In the genomic region with DNA sequence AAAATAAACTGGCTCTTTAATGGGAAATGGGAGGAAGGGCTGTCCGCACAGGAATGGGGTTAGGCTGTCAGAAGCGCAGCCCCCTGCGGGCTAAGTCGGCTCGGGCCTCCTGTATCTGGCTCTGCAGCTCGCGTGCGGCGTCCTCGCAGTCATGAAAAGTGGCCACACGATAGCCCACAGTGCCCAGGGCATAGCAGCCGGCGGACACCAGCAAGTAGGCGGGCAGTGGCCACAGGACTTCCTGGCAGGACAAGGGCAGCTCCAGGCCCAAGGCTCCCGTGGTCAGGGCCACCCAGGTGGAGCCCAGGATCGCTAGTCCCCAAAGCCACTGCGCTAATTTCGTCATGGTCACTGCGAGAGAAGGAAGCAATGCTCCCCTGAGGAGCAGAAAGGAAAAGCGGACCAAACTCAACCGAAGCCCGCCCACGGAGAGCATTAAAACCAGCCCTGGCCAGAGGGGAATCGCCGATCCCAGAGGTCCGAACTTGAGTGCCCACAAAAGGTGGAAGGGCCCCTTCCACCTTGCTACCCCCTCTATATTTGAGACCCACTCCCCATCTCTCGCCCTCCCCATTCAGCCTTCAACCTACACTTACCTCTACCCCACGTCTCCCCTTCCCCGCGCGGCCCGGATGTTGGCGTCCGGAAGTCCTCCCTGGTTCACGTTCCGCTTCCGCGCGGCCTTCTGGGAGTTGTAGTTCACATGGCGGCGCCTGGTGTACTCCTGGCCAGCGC, we compare ENCODE assay signal across 8 cellular contexts. TPM values are rescaled to one million over a fixed set of nuclear protein-coding genes. Genes with fewer than 3 reads are reported as not detected.
A peak's percentile ranks its signal among the peaks of the same experiment; 100 is the strongest.
DNase-seq lines count a peak whose midpoint lies in the region; ATAC-seq and TF ChIP-seq lines count a peak whose summit lies in the region.

A gene with protein sequence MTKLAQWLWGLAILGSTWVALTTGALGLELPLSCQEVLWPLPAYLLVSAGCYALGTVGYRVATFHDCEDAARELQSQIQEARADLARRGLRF (minus strand): TSS at position 637 of the 735 bp plus-strand sequence. CDS start 291 bp downstream, at position 346.

- DNase-seq in AG09309 (ENCODE audit: low read depth): no peak
- DNase-seq in NCI-H748 treated with DMSO at 0.1 percent for 48 hours (lab: John Stamatoyannopoulos, UW): peak; percentile 69
- DNase-seq in activated CD4-positive, alpha-beta T cell treated with anti-CD3 and anti-CD28 coated beads, Interleukin-2, amount 50 U/mL, for 4 hours: peak; percentile 88 to 89
- peak; percentile 89 for DNase-seq in dermis blood vessel endothelial cell
- DNase-seq in stimulated activated CD4-positive, alpha-beta T cell treated with anti-CD3 and anti-CD28 coated beads, Interleukin-4, amount 100 ng/mL, for 24 hours: peak; percentile 90

- H3K36me3 ChIP-seq in liver (ENCODE audit: control insufficient read depth in 4 of 4, insufficient read depth in 3 of 4, low read depth in 1 of 4, low read length in 3 of 4): no peaks in the 10 kb centered on the region

- H3K4me1 ChIP-seq in liver (ENCODE audit: control insufficient read depth in 4 of 4, insufficient read depth in 4 of 4, low read length in 3 of 4): peaks cover 0 to 27% (median 15%) of the 10 kb centered on the region in 4 donors

- peak within 1 kb of the TSS; percentile 75 to 94 for H3K9ac ChIP-seq in liver (ENCODE audit: low read depth in 1 of 2, low read length in 2 of 2)

- peak; percentile 34 for ATAC-seq in HG03469 (IDR thresholded peaks at IDR 0.05; ENCODE audit: unreplicated experiment)

- no peaks in the 10 kb centered on the region for H3K27me3 ChIP-seq in liver (ENCODE audit: control insufficient read depth in 4 of 4, insufficient read depth in 4 of 4, low read length in 3 of 4)

- peak within 1 kb of the TSS; percentile 80 to 97 for H3K27ac ChIP-seq in liver (ENCODE audit: low read depth in 1 of 2, low read length in 2 of 2)

- peak; percentile 77 for TF ChIP-seq POLR2A in GM19099 (IDR thresholded peaks at IDR 0.05; ENCODE audit: extremely low read depth, insufficient read length, low read depth)

- under 1% methylated on average over 42 of the region's 42 CpGs for WGBS in liver

- H3K4me3 ChIP-seq in AG09309 (ENCODE audit: control insufficient read depth, low read depth, low read length): peak within 1 kb of the TSS; percentile 83
- peak within 1 kb of the TSS; percentile 73 to 87 (median 83) for H3K4me3 ChIP-seq in liver (ENCODE audit: low read depth in 1 of 3, low read length in 3 of 3)

- no peaks in the 10 kb centered on the region for H3K9me3 ChIP-seq in liver (ENCODE audit: control insufficient read depth in 4 of 4, low read length in 3 of 4)

- TF ChIP-seq RAD21 in liver (IDR thresholded peaks at IDR 0.05): no peak

- TF ChIP-seq CTCF in AG09309 (IDR thresholded peaks at IDR 0.05; ENCODE audit: control insufficient read depth, insufficient read depth, low read depth, low read length, missing control alignments): no peak
- TF ChIP-seq CTCF in liver (IDR thresholded peaks at IDR 0.05; ENCODE audit: low read depth, low read length, missing input control): no peak

TF ChIP-seq in liver, 16 proteins besides CTCF, POLR2A, EP300 and RAD21:
- TF ChIP-seq TAF1 (conservative IDR thresholded peaks at IDR 0.05) (peak; percentile 28), REST (IDR thresholded peaks at IDR 0.05) (peak; percentile 70), NR2F2 (IDR thresholded peaks at IDR 0.05) (no peak), HNF4A (conservative IDR thresholded peaks at IDR 0.05) (no peak), GABPA (IDR thresholded peaks at IDR 0.05 in 1 of 2, conservative IDR thresholded peaks at IDR 0.05 in 1 of 2) (peak; percentile 97 to 99), FOXA2 (IDR thresholded peaks at IDR 0.05) (no peak), RXRA (IDR thresholded peaks at IDR 0.05) (no peak), EGR1 (IDR thresholded peaks at IDR 0.05; ENCODE audit: low read depth in 2 of 2) (peak in 1 of 2 donors; percentile 25), FOXA1 (IDR thresholded peaks at IDR 0.05) (peak; percentile 8), JUND (IDR thresholded peaks at IDR 0.05) (no peak), SP1 (IDR thresholded peaks at IDR 0.05) (no peak), HNF4G (IDR thresholded peaks at IDR 0.05) (no peak), YY1 (IDR thresholded peaks at IDR 0.05) (peak; percentile 83)
- TF ChIP-seq, protein P1, sequence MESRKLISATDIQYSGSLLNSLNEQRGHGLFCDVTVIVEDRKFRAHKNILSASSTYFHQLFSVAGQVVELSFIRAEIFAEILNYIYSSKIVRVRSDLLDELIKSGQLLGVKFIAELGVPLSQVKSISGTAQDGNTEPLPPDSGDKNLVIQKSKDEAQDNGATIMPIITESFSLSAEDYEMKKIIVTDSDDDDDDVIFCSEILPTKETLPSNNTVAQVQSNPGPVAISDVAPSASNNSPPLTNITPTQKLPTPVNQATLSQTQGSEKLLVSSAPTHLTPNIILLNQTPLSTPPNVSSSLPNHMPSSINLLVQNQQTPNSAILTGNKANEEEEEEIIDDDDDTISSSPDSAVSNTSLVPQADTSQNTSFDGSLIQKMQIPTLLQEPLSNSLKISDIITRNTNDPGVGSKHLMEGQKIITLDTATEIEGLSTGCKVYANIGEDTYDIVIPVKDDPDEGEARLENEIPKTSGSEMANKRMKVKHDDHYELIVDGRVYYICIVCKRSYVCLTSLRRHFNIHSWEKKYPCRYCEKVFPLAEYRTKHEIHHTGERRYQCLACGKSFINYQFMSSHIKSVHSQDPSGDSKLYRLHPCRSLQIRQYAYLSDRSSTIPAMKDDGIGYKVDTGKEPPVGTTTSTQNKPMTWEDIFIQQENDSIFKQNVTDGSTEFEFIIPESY (IDR thresholded peaks at IDR 0.05): no peak
- TF ChIP-seq, protein P2, sequence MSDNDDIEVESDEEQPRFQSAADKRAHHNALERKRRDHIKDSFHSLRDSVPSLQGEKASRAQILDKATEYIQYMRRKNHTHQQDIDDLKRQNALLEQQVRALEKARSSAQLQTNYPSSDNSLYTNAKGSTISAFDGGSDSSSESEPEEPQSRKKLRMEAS (IDR thresholded peaks at IDR 0.05): no peak
- TF ChIP-seq, protein P3, sequence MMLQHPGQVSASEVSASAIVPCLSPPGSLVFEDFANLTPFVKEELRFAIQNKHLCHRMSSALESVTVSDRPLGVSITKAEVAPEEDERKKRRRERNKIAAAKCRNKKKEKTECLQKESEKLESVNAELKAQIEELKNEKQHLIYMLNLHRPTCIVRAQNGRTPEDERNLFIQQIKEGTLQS (IDR thresholded peaks at IDR 0.05): no peak

RNA-seq across cellular contexts. Expression of the gene that starts here (rescaled TPM):
- total RNA-seq in dermis blood vessel endothelial cell: 16.1 and 41.4 TPM in 2 replicates
- total RNA-seq in liver: 10 to 100 TPM; 27.3 to 62.4 TPM
- polyA plus RNA-seq in liver: 100 to 1,000 TPM in 1 of 2 donors, 10 to 100 TPM in 1; 75.8 to 134 TPM
